8 cellular contexts compared by ENCODE assay signal in genomic region chr14:32201816-32202467, GRCh38. TPM values are rescaled to one million over a fixed set of nuclear protein-coding genes. Genes with fewer than 3 reads are reported as not detected.
DNase-seq lines count a peak whose midpoint lies in the region; ATAC-seq, FAIRE-seq and TF ChIP-seq lines count a peak whose summit lies in the region.

TSS of gene RNU6-7 (plus strand) at chr14:32202045.

- no peak for TF ChIP-seq POLR2A in endothelial cell of umbilical vein (IDR thresholded peaks at IDR 0.05; ENCODE audit: low read depth, low read length)

- peaks cover 10 to 19% of the 10 kb centered on the region in 2 donors for H3K27me3 Mint-ChIP-seq in natural killer cell (ENCODE audit: low read depth in 2 of 2)

- dilution Hi-C loops in endothelial cell of umbilical vein (cut with MboI; ENCODE audit: extremely low pct_ligation_motif_present, low sequenced_read_pairs): no loop called here

- H3K36me3 Mint-ChIP-seq in natural killer cell: no peaks in the 10 kb centered on the region

- peak within 1 kb of the TSS; percentile 43 for H2AFZ ChIP-seq in endothelial cell of umbilical vein (ENCODE audit: low read depth, low read length)

- no peak for TF ChIP-seq CTCF in endothelial cell of umbilical vein (IDR thresholded peaks at IDR 0.05; ENCODE audit: extremely low read depth in 1 of 2, insufficient read depth in 1 of 2, low read depth in 1 of 2, low read length in 2 of 2)
- no peak for TF ChIP-seq CTCF in natural killer cell (IDR thresholded peaks at IDR 0.05)
- TF ChIP-seq CTCF in upper lobe of right lung (IDR thresholded peaks at IDR 0.05): no peak

- no peaks in the 10 kb centered on the region for H3K79me2 ChIP-seq in endothelial cell of umbilical vein (ENCODE audit: control insufficient read depth, insufficient read depth, low read length)

- DNase-seq in DMS79 (lab: John Stamatoyannopoulos, UW) (peak; percentile 81), NCI-H1694 treated with DMSO at 0.1 percent for 48 hours (lab: John Stamatoyannopoulos, UW) (peak; percentile 75), endothelial cell of umbilical vein (ENCODE audit: low read depth, low spot score) (no peak), natural killer cell (no peak), upper lobe of right lung (no peak), AG08396 (ENCODE audit: low spot score) (no peak)
- DNase-seq in activated CD4-positive, alpha-beta T cell treated with anti-CD3 and anti-CD28 coated beads, Interleukin-2, amount 50 U/mL, for 1 hour: peak; percentile 27

- H3K4me3 ChIP-seq in endothelial cell of umbilical vein (replicated peaks in 1 of 3; ENCODE audit: insufficient read depth in 1 of 3, low read depth in 1 of 3, low read length in 3 of 3): peak within 1 kb of the TSS; percentile 23 to 92 (median 55)
- peak within 1 kb of the TSS; percentile 91 for H3K4me3 ChIP-seq in upper lobe of right lung

- ATAC-seq in natural killer cell: peak in 1 of 3 donors; percentile 11
- ATAC-seq in upper lobe of right lung: no peak
- ATAC-seq in HG02610 (IDR thresholded peaks at IDR 0.05; ENCODE audit: unreplicated experiment): no peak

- H3K4me1 Mint-ChIP-seq in natural killer cell: peaks cover 36 to 41% of the 10 kb centered on the region in 2 donors

- H3K4me3 Mint-ChIP-seq in natural killer cell: peak within 1 kb of the TSS; percentile 89

- POLR2A ChIA-PET in endothelial cell of umbilical vein (lab: Charles Lee): no interaction called here

- FAIRE-seq in endothelial cell of umbilical vein (lab: Jason Lieb, UNC): no peak

- intact Hi-C loops in endothelial cell of umbilical vein (cut with micrococcal nuclease): loop anchor here (1.0 to 5.0 kb wide), 6 partner anchors 50 to 745 kb away; partner anchors contain the start of gene DTD2
- intact Hi-C loops in natural killer cell (cut with micrococcal nuclease): loop anchor here (5.0 kb wide), 1 partner anchor 640 kb away; the partner anchor contains the start of gene NUBPL
- intact Hi-C loops in upper lobe of right lung (cut with DNase I): no loop called here

- H3K36me3 ChIP-seq in endothelial cell of umbilical vein (ENCODE audit: control insufficient read depth in 2 of 2, extremely low read depth in 1 of 2, insufficient read depth in 2 of 2, low read length in 2 of 2): no peaks in the 10 kb centered on the region
- no peaks in the 10 kb centered on the region for H3K36me3 ChIP-seq in upper lobe of right lung

- CTCF ChIA-PET in endothelial cell of umbilical vein (lab: Charles Lee): interaction anchor here (1.2 to 1.5 kb wide), 2 partner anchors 53 to 358 kb away, joined by 3 read pairs; no protein-coding TSS in a partner anchor

- peak within 1 kb of the TSS; percentile 6 for H3K9ac ChIP-seq in endothelial cell of umbilical vein (replicated peaks; ENCODE audit: extremely low read depth, insufficient read depth, low read length)

- H3K27ac Mint-ChIP-seq in natural killer cell: peak within 1 kb of the TSS; percentile 89 to 92

- H3K4me1 ChIP-seq in endothelial cell of umbilical vein (ENCODE audit: control insufficient read depth, extremely low read depth, insufficient read depth, low read length): peaks cover 16% of the 10 kb centered on the region
- peaks cover 7% of the 10 kb centered on the region for H3K4me1 ChIP-seq in upper lobe of right lung

- H3K27ac ChIP-seq in endothelial cell of umbilical vein (ENCODE audit: insufficient read depth, low read depth, low read length) (no peak within 1 kb of the TSS), upper lobe of right lung (peak within 1 kb of the TSS; percentile 94)

- H4K20me1 ChIP-seq in endothelial cell of umbilical vein (replicated peaks; ENCODE audit: control insufficient read depth, extremely low read depth, insufficient read depth, low read length): no peaks in the 10 kb centered on the region

- H3K9me3 Mint-ChIP-seq in natural killer cell: no peaks in the 10 kb centered on the region

- H3K9me1 ChIP-seq in endothelial cell of umbilical vein (replicated peaks; ENCODE audit: control insufficient read depth, extremely low read depth, insufficient read depth, low read length): no peaks in the 10 kb centered on the region

- H3K9me3 ChIP-seq in endothelial cell of umbilical vein (replicated peaks; ENCODE audit: control insufficient read depth, insufficient read depth, low read length) (no peaks in the 10 kb centered on the region), upper lobe of right lung (no peaks in the 10 kb centered on the region)

- no TSS peak for BruUV-seq in endothelial cell of umbilical vein (replicated peaks; lab: Mats Ljungman, UMichigan)

- peak within 1 kb of the TSS; percentile 99 for H3K4me2 ChIP-seq in endothelial cell of umbilical vein (ENCODE audit: insufficient read depth, low read length)

- H3K27me3 ChIP-seq in endothelial cell of umbilical vein (ENCODE audit: control insufficient read depth in 2 of 2, insufficient read depth in 2 of 2, low read length in 2 of 2) (peaks cover 6 to 10% of the 10 kb centered on the region in 2 experiments), upper lobe of right lung (no peaks in the 10 kb centered on the region)

TF ChIP-seq in endothelial cell of umbilical vein, 7 proteins besides CTCF, POLR2A, EP300 and RAD21:
- TF ChIP-seq MYC (IDR thresholded peaks at IDR 0.05; ENCODE audit: low read depth, low read length) (no peak), MAX (IDR thresholded peaks at IDR 0.05; ENCODE audit: insufficient read depth, insufficient read length) (no peak), EZH2 (IDR thresholded peaks at IDR 0.05; ENCODE audit: borderline replicate concordance, low read depth, low read length, severe bottlenecking) (no peak), POLR2AphosphoS5 (IDR thresholded peaks at IDR 0.05; ENCODE audit: insufficient read depth, low read depth, low read length) (no peak), GATA2 (IDR thresholded peaks at IDR 0.05; ENCODE audit: insufficient read depth, insufficient read length, low read depth, low read length) (no peak)

RNA-seq across cellular contexts. Expression of gene RNU6-7, which starts in this region (rescaled TPM):
- total RNA-seq in endothelial cell of umbilical vein (not detected in 2 replicates), natural killer cell (not detected), upper lobe of right lung (not detected)
- not detected in 2 replicates for polyA plus RNA-seq in endothelial cell of umbilical vein
- polyA plus RNA-seq in endothelial cell of umbilical vein (2011; cell fraction: cytosol; rRNA removed): not detected in 2 replicates
- not detected in 2 replicates for polyA plus RNA-seq in endothelial cell of umbilical vein (2011; cell fraction: nucleus; rRNA removed)
- polyA plus RNA-seq in endothelial cell of umbilical vein (2012): not detected in 2 replicates
- not detected in 2 replicates for polyA minus RNA-seq in endothelial cell of umbilical vein
- polyA minus RNA-seq in endothelial cell of umbilical vein (2011; cell fraction: cytosol; rRNA and poly(A)+ RNA removed): not detected
- polyA minus RNA-seq in endothelial cell of umbilical vein (2011; cell fraction: nucleus; rRNA and poly(A)+ RNA removed): not detected in 2 replicates

Comparison
In these comparisons a context has a peak if more than half of its experiments do, and no peak if none do; other contexts are left out.
1. DNase-seq: peak in DMS79 (single experiment), NCI-H1694 treated with DMSO at 0.1 percent for 48 hours (single experiment) and activated CD4-positive, alpha-beta T cell treated with anti-CD3 and anti-CD28 coated beads, Interleukin-2, amount 50 U/mL, for 1 hour (single experiment); none in endothelial cell of umbilical vein (single experiment), natural killer cell (single experiment), upper lobe of right lung (single experiment) and AG08396 (single experiment).